In the genomic region with DNA sequence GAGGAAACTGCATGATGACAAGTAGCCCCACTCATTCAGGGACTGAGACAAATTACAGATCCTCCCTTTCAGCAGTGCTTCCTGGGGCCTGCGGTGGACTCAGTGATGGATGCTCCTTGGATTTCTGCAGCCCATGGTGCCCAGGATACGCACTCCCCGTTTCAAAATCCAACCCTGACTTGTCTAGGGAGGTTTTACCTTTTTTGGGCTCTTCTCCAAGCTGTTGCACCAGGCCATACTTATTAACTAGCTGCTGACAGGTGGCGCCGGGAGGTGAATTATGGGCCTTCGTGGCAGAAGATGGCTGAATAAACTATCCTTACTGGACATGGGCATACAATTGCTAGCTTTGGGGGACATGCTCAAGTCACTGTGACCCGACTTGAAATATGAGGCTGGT, we compare ENCODE assay signal across 1 cellular context.
TF ChIP-seq lines count a peak whose summit lies in the region.

No MANE protein-coding gene starts in this region.

TF ChIP-seq in liver, 16 proteins besides CTCF, POLR2A, EP300 and RAD21 (continued from another document):
- TF ChIP-seq, protein P1, sequence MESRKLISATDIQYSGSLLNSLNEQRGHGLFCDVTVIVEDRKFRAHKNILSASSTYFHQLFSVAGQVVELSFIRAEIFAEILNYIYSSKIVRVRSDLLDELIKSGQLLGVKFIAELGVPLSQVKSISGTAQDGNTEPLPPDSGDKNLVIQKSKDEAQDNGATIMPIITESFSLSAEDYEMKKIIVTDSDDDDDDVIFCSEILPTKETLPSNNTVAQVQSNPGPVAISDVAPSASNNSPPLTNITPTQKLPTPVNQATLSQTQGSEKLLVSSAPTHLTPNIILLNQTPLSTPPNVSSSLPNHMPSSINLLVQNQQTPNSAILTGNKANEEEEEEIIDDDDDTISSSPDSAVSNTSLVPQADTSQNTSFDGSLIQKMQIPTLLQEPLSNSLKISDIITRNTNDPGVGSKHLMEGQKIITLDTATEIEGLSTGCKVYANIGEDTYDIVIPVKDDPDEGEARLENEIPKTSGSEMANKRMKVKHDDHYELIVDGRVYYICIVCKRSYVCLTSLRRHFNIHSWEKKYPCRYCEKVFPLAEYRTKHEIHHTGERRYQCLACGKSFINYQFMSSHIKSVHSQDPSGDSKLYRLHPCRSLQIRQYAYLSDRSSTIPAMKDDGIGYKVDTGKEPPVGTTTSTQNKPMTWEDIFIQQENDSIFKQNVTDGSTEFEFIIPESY (IDR thresholded peaks at IDR 0.05), result no peak
- no peak for TF ChIP-seq NR2F2 (IDR thresholded peaks at IDR 0.05)
- TF ChIP-seq, protein P2, sequence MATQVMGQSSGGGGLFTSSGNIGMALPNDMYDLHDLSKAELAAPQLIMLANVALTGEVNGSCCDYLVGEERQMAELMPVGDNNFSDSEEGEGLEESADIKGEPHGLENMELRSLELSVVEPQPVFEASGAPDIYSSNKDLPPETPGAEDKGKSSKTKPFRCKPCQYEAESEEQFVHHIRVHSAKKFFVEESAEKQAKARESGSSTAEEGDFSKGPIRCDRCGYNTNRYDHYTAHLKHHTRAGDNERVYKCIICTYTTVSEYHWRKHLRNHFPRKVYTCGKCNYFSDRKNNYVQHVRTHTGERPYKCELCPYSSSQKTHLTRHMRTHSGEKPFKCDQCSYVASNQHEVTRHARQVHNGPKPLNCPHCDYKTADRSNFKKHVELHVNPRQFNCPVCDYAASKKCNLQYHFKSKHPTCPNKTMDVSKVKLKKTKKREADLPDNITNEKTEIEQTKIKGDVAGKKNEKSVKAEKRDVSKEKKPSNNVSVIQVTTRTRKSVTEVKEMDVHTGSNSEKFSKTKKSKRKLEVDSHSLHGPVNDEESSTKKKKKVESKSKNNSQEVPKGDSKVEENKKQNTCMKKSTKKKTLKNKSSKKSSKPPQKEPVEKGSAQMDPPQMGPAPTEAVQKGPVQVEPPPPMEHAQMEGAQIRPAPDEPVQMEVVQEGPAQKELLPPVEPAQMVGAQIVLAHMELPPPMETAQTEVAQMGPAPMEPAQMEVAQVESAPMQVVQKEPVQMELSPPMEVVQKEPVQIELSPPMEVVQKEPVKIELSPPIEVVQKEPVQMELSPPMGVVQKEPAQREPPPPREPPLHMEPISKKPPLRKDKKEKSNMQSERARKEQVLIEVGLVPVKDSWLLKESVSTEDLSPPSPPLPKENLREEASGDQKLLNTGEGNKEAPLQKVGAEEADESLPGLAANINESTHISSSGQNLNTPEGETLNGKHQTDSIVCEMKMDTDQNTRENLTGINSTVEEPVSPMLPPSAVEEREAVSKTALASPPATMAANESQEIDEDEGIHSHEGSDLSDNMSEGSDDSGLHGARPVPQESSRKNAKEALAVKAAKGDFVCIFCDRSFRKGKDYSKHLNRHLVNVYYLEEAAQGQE (IDR thresholded peaks at IDR 0.05), result no peak
- TF ChIP-seq TAF1 (conservative IDR thresholded peaks at IDR 0.05), result no peak
- peak; percentile 4 to 43 for TF ChIP-seq RXRA (IDR thresholded peaks at IDR 0.05)
- no peak for TF ChIP-seq EGR1 (IDR thresholded peaks at IDR 0.05; ENCODE audit: low read depth in 2 of 2)
- peak; percentile 77 for TF ChIP-seq YY1 (IDR thresholded peaks at IDR 0.05)
- TF ChIP-seq HNF4G (IDR thresholded peaks at IDR 0.05), result no peak
- no peak for TF ChIP-seq JUND (IDR thresholded peaks at IDR 0.05)
- peak; percentile 9 for TF ChIP-seq SP1 (IDR thresholded peaks at IDR 0.05)
- TF ChIP-seq, protein P3, sequence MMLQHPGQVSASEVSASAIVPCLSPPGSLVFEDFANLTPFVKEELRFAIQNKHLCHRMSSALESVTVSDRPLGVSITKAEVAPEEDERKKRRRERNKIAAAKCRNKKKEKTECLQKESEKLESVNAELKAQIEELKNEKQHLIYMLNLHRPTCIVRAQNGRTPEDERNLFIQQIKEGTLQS (IDR thresholded peaks at IDR 0.05), result no peak
- peak; percentile 6 to 33 for TF ChIP-seq HNF4A (conservative IDR thresholded peaks at IDR 0.05)
